8 cellular contexts compared by ENCODE assay signal in genomic region chr2:108533832-108534576, GRCh38. TPM values are rescaled to one million over a fixed set of nuclear protein-coding genes. Genes with fewer than 3 reads are reported as not detected.
DNase-seq lines count a peak whose midpoint lies in the region; ATAC-seq and TF ChIP-seq lines count a peak whose summit lies in the region.

TSS of gene LIMS1 (plus strand) at chr2:108534470. CDS start at chr2:108534563, 93 bp downstream.

- peaks cover 45% of the 10 kb centered on the region for H3K4me1 Mint-ChIP-seq in stimulated activated naive CD8-positive, alpha-beta T cell treated with anti-CD3 and anti-CD28 coated beads, Interleukin-15, amount 100 ng/mL, for 72 hours

- H3K27me3 ChIP-seq in RWPE2 (ENCODE audit: insufficient read depth, poor library complexity, severe bottlenecking) = no peaks in the 10 kb centered on the region
- H3K27me3 ChIP-seq in neural cell (ENCODE audit: insufficient read depth, low read depth, low read length) = no peaks in the 10 kb centered on the region

- H3K27ac ChIP-seq in KOPT-K1 (ENCODE audit: low read depth, low read length, poor library complexity, severe bottlenecking) (peak within 1 kb of the TSS; percentile 86), RWPE2 (ENCODE audit: poor library complexity, severe bottlenecking) (peak within 1 kb of the TSS; percentile 95), neural cell (ENCODE audit: low read length) (peak within 1 kb of the TSS; percentile 39)

- peak within 1 kb of the TSS; percentile 84 to 86 for H3K4me3 Mint-ChIP-seq in stimulated activated naive CD8-positive, alpha-beta T cell treated with anti-CD3 and anti-CD28 coated beads, Interleukin-15, amount 100 ng/mL, for 72 hours

- no peaks in the 10 kb centered on the region for H3K9me2 ChIP-seq in neural cell (ENCODE audit: insufficient read depth, low read length)

- no peaks in the 10 kb centered on the region for H3K27me3 Mint-ChIP-seq in stimulated activated naive CD8-positive, alpha-beta T cell treated with anti-CD3 and anti-CD28 coated beads, Interleukin-15, amount 100 ng/mL, for 72 hours

- H3K4me3 ChIP-seq in RWPE2 (ENCODE audit: severe bottlenecking) = peak within 1 kb of the TSS; percentile 45
- peak within 1 kb of the TSS; percentile 80 for H3K4me3 ChIP-seq in fibroblast of the aortic adventitia (ENCODE audit: low read depth, low read length)
- H3K4me3 ChIP-seq in neural cell (ENCODE audit: low read length) = peak within 1 kb of the TSS; percentile 94

- ATAC-seq in GM21786 (IDR thresholded peaks at IDR 0.05; ENCODE audit: unreplicated experiment) (peak; percentile 86), RWPE2 (ENCODE audit: low read depth) (peak; percentile 88)
- ATAC-seq in stimulated activated naive CD8-positive, alpha-beta T cell treated with anti-CD3 and anti-CD28 coated beads, Interleukin-15, amount 100 ng/mL, for 72 hours = peak; percentile 91

- DNase-seq in EH (ENCODE audit: low read depth) = peak; percentile 92
- DNase-seq in RWPE2 (ENCODE audit: low spot score) = peak; percentile 91
- peak; percentile 76 for DNase-seq in activated effector memory CD4-positive, alpha-beta T cell treated with Interleukin-2 at 50 U/mL for 16 hours
- peak; percentile 81 for DNase-seq in fibroblast of the aortic adventitia (ENCODE audit: low read depth)
- DNase-seq in stimulated activated naive CD8-positive, alpha-beta T cell treated with anti-CD3 and anti-CD28 coated beads, Interleukin-15, amount 100 ng/mL, for 72 hours = peak; percentile 79 to 84

- H3K36me3 ChIP-seq in KOPT-K1 (ENCODE audit: insufficient read depth, low read length) (no peaks in the 10 kb centered on the region), RWPE2 (ENCODE audit: low read depth) (no peaks in the 10 kb centered on the region), neural cell (ENCODE audit: insufficient read depth, low read length) (no peaks in the 10 kb centered on the region)

- H3K9me3 Mint-ChIP-seq in stimulated activated naive CD8-positive, alpha-beta T cell treated with anti-CD3 and anti-CD28 coated beads, Interleukin-15, amount 100 ng/mL, for 72 hours = no peaks in the 10 kb centered on the region

- peak within 1 kb of the TSS; percentile 86 for H3K4me2 ChIP-seq in neural cell (ENCODE audit: low read length)

- TF ChIP-seq EP300 in neural cell (conservative IDR thresholded peaks at IDR 0.05; ENCODE audit: poor library complexity, severe bottlenecking) = no peak

- TF ChIP-seq CTCF in RWPE2 (IDR thresholded peaks at IDR 0.05; ENCODE audit: poor library complexity, severe bottlenecking) = peak; percentile 31
- TF ChIP-seq CTCF in fibroblast of the aortic adventitia (IDR thresholded peaks at IDR 0.05; ENCODE audit: insufficient read depth, low read length) = no peak
- no peak for TF ChIP-seq CTCF in neural cell (IDR thresholded peaks at IDR 0.05; ENCODE audit: poor library complexity, severe bottlenecking)

- TF ChIP-seq RAD21 in neural cell (conservative IDR thresholded peaks at IDR 0.05) = peak; percentile 12

- no peaks in the 10 kb centered on the region for H3K9me3 ChIP-seq in KOPT-K1 (ENCODE audit: insufficient read depth, low read length, poor library complexity, severe bottlenecking)
- no peaks in the 10 kb centered on the region for H3K9me3 ChIP-seq in RWPE2 (ENCODE audit: severe bottlenecking)
- no peaks in the 10 kb centered on the region for H3K9me3 ChIP-seq in neural cell (ENCODE audit: low read length)

- peaks cover 24% of the 10 kb centered on the region for H3K4me1 ChIP-seq in RWPE2 (ENCODE audit: insufficient read depth, poor library complexity, severe bottlenecking)

- peak within 1 kb of the TSS; percentile 77 for H3K9ac ChIP-seq in neural cell (ENCODE audit: low read length)

- no peaks in the 10 kb centered on the region for H3F3A ChIP-seq in neural cell (ENCODE audit: insufficient read depth, low read length, poor library complexity, severe bottlenecking)

- H2AFZ ChIP-seq in neural cell (ENCODE audit: low read depth, low read length) = peak within 1 kb of the TSS; percentile 91

- H3K27ac Mint-ChIP-seq in stimulated activated naive CD8-positive, alpha-beta T cell treated with anti-CD3 and anti-CD28 coated beads, Interleukin-15, amount 100 ng/mL, for 72 hours = peak within 1 kb of the TSS; percentile 90 to 92

- H3K79me2 ChIP-seq in neural cell (replicated peaks; ENCODE audit: insufficient read depth, low read length) = peaks cover 22% of the 10 kb centered on the region

- H4K20me1 ChIP-seq in neural cell (ENCODE audit: insufficient read depth) = no peaks in the 10 kb centered on the region

TF ChIP-seq in neural cell, 6 proteins besides CTCF, POLR2A, EP300 and RAD21:
- peak; percentile 85 for TF ChIP-seq MXI1 (conservative IDR thresholded peaks at IDR 0.05; ENCODE audit: poor library complexity, severe bottlenecking)
- no peak for TF ChIP-seq REST (IDR thresholded peaks at IDR 0.05; ENCODE audit: borderline replicate concordance)
- TF ChIP-seq TAF1 (IDR thresholded peaks at IDR 0.05; ENCODE audit: low read depth) = no peak
- TF ChIP-seq SMC3 (conservative IDR thresholded peaks at IDR 0.05; ENCODE audit: poor library complexity) = peak; percentile 28

RNA-seq across cellular contexts. Expression of gene LIMS1, which starts in this region (rescaled TPM):
- 66.6 and 91.2 TPM in 2 replicates for total RNA-seq in fibroblast of the aortic adventitia (ENCODE audit: low replicate concordance)
- 8.2 and 12.3 TPM in 2 replicates for polyA plus RNA-seq in neural cell
- 17.8 and 20.1 TPM in 2 replicates for polyA minus RNA-seq in neural cell

Comparison
In these comparisons a context has a peak if more than half of its experiments do, and no peak if none do; other contexts are left out.
1. Peak in every context shown above with its lines: DNase-seq, ATAC-seq, H3K4me3 ChIP-seq and H3K27ac ChIP-seq.
2. H3K27ac ChIP-seq: peak in every context shown above with its lines; median percentile 95 in RWPE2; 86 in KOPT-K1; 39 in neural cell.